9 cellular contexts compared by ENCODE assay signal in the genomic region with DNA sequence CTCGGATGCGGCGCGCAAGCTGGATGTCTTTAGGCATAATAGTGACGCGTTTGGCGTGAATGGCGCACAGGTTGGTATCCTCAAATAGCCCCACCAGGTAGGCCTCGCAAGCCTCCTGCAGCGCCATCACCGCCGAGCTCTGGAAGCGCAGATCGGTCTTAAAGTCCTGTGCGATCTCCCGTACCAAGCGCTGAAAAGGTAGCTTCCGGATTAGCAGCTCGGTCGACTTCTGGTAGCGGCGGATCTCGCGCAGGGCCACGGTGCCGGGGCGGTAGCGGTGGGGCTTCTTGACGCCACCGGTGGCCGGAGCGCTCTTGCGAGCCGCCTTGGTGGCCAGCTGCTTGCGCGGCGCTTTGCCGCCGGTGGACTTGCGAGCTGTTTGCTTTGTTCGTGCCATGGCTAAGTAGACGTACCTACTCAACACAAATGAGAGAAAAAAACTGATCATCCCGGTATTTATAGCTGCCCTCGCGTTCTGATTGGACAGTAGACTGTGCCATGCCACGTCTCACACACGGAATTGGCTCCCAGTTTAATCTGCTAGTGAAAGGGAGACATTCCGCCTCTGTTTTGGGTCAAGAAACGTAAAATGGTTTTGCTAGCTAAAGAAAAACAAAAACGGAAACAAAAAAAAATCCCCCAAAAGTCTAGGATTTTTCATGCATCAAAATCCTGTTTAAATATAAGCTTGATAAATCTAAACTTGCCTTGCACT. TPM values are rescaled to one million over a fixed set of nuclear protein-coding genes. Genes with fewer than 3 reads are reported as not detected.
DNase-seq lines count a peak whose midpoint lies in the region; ATAC-seq lines count a peak whose summit lies in the region.
"Had no signal": no experiment of that assay in that cellular context is flagged by ENCODE, and none has a peak within 500 bp of the region (broad histone marks: within the 10 kb centered on the region; RNA-seq: fewer than 3 reads in every experiment).

No MANE protein-coding gene starts in this region.

- POLR2A ChIA-PET in naive thymus-derived CD4-positive, alpha-beta T cell (lab: Charles Lee): interaction anchor here (0.7 to 18.7 kb wide), 76 partner anchors 9 to 1881 kb away, joined by 3 to 1351 read pairs (median 6); a partner anchor contains a TSS

- peak overlapping the region; percentile 84 for H3K4me3 Mint-ChIP-seq in activated T-cell treated with anti-CD3 and anti-CD28 coated beads, Interleukin-2, amount 50 U/mL, for 24 hours
- peak overlapping the region; percentile 83 to 99 (median 94) for H3K4me3 Mint-ChIP-seq in naive thymus-derived CD4-positive, alpha-beta T cell

- H3K27me3 ChIP-seq in naive thymus-derived CD4-positive, alpha-beta T cell (ENCODE audit: control insufficient read depth in 2 of 2, insufficient read depth in 2 of 2, low read length in 2 of 2): no peaks in the 10 kb centered on the region

- intact Hi-C loops in naive thymus-derived CD4-positive, alpha-beta T cell (cut with micrococcal nuclease): loop anchor here (1.0 to 5.0 kb wide), 19 partner anchors 21 to 1851 kb away; a partner anchor contains a TSS

- no peaks in the 10 kb centered on the region for H3K9me3 ChIP-seq in naive thymus-derived CD4-positive, alpha-beta T cell (ENCODE audit: control insufficient read depth in 2 of 3, low read length in 3 of 3)

- peaks cover 3% of the 10 kb centered on the region for H3K27me3 Mint-ChIP-seq in activated T-cell treated with anti-CD3 and anti-CD28 coated beads, Interleukin-2, amount 50 U/mL, for 24 hours
- peaks cover 0 to 8% (median 0%) of the 10 kb centered on the region in 5 donors for H3K27me3 Mint-ChIP-seq in naive thymus-derived CD4-positive, alpha-beta T cell

- no peaks in the 10 kb centered on the region for H3K9me3 Mint-ChIP-seq in activated T-cell treated with anti-CD3 and anti-CD28 coated beads, Interleukin-2, amount 50 U/mL, for 24 hours
- peaks cover 0 to 8% (median 0%) of the 10 kb centered on the region in 11 donors for H3K9me3 Mint-ChIP-seq in naive thymus-derived CD4-positive, alpha-beta T cell

- H3K27ac Mint-ChIP-seq in activated T-cell treated with anti-CD3 and anti-CD28 coated beads, Interleukin-2, amount 50 U/mL, for 24 hours: peak overlapping the region; percentile 98
- peak overlapping the region; percentile 95 to 98 (median 97) for H3K27ac Mint-ChIP-seq in naive thymus-derived CD4-positive, alpha-beta T cell

- DNase-seq in CD1c-positive myeloid dendritic cell (ENCODE audit: extremely low spot score) (peak; percentile 97), NOMO-1 (lab: John Stamatoyannopoulos, UW; ENCODE audit: unreplicated experiment in 2 of 2) (peak; percentile 80 to 83), stromal cell of bone marrow (ENCODE audit: low read depth) (peak; percentile 95)
- DNase-seq in activated T-cell treated with anti-CD3 and anti-CD28 coated beads, Interleukin-2, amount 50 U/mL, for 24 hours: peak; percentile 82
- DNase-seq in naive thymus-derived CD4-positive, alpha-beta T cell: peak; percentile 68 to 97 (median 94)

- H3K4me3 ChIP-seq in naive thymus-derived CD4-positive, alpha-beta T cell (ENCODE audit: low read length): peak overlapping the region; percentile 69

- H3K4me1 Mint-ChIP-seq in activated T-cell treated with anti-CD3 and anti-CD28 coated beads, Interleukin-2, amount 50 U/mL, for 24 hours (ENCODE audit: low read depth): peaks cover 49% of the 10 kb centered on the region
- H3K4me1 Mint-ChIP-seq in naive thymus-derived CD4-positive, alpha-beta T cell: peaks cover 15 to 69% (median 42%) of the 10 kb centered on the region in 7 donors

- peak; percentile 58 for ATAC-seq in GM19372 (IDR thresholded peaks at IDR 0.05; ENCODE audit: low read depth, unreplicated experiment)
- peak; percentile 45 for ATAC-seq in HG03521 (IDR thresholded peaks at IDR 0.05; ENCODE audit: unreplicated experiment)
- ATAC-seq in esophagus mucosa: peak; percentile 90
- peak; percentile 88 for ATAC-seq in naive thymus-derived CD4-positive, alpha-beta T cell

- peak overlapping the region; percentile 84 for H3K27ac ChIP-seq in naive thymus-derived CD4-positive, alpha-beta T cell (ENCODE audit: low read depth, low read length)

- H3K4me1 ChIP-seq in naive thymus-derived CD4-positive, alpha-beta T cell (ENCODE audit: control insufficient read depth in 2 of 2, insufficient read depth in 2 of 2, low read length in 2 of 2): peaks cover under 1 to 19% of the 10 kb centered on the region in 2 donors

- CTCF ChIA-PET in naive thymus-derived CD4-positive, alpha-beta T cell (lab: Charles Lee): interaction anchor here (0.6 to 5.2 kb wide), 13 partner anchors 18 to 1844 kb away, joined by 3 to 54 read pairs (median 5); a partner anchor contains a TSS

- H3K36me3 ChIP-seq in naive thymus-derived CD4-positive, alpha-beta T cell (ENCODE audit: control insufficient read depth in 2 of 3, insufficient read depth in 3 of 3, low read length in 3 of 3): no peaks in the 10 kb centered on the region

- peaks cover 7% of the 10 kb centered on the region for H3K36me3 Mint-ChIP-seq in activated T-cell treated with anti-CD3 and anti-CD28 coated beads, Interleukin-2, amount 50 U/mL, for 24 hours (ENCODE audit: low read depth)
- peaks cover 0 to 4% (median 0%) of the 10 kb centered on the region in 5 donors for H3K36me3 Mint-ChIP-seq in naive thymus-derived CD4-positive, alpha-beta T cell

RNA-seq across cellular contexts. Expression of a gene that starts 40.1 kb away (rescaled TPM):
- not detected for total RNA-seq in esophagus mucosa
- not detected for total RNA-seq in naive thymus-derived CD4-positive, alpha-beta T cell
- polyA plus RNA-seq in naive thymus-derived CD4-positive, alpha-beta T cell: not detected
- total RNA-seq: activated CD8-positive, alpha-beta memory T cell treated with anti-CD3 and anti-CD28 coated beads for 36 hours had no signal

Comparison
In these comparisons a context has a peak if more than half of its experiments do, and no peak if none do; other contexts are left out.
1. Peak in every context shown above with its lines: DNase-seq, ATAC-seq, H3K4me3 ChIP-seq and H3K27ac ChIP-seq.